ENCODE assay signal across 15 cellular contexts in the genomic region with DNA sequence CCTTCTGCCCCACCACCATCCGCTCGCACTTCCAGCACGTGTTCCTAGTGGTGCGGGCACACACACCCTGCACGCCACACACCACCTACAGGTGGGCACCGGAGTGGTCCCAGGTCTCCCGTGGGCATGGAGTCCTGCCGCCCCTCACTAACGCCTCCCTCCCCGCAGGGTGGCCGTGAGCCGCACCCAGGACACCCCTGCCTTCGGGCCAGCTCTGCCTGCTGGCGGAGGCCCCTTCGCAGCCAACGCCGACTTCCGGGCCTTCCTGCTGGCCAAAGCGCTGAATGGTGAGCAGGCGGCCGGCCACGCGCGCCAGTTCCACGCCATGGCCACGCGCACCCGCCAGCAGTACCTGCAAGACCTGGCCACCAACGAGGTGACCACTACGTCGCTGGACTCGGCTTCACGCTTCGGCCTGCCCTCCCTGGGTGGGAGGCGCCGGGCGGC. TPM values are rescaled to one million over a fixed set of nuclear protein-coding genes. Genes with fewer than 3 reads are reported as not detected.
DNase-seq lines count a peak whose midpoint lies in the region; ATAC-seq, FAIRE-seq and TF ChIP-seq lines count a peak whose summit lies in the region.
"Had no signal": no experiment of that assay in that cellular context is flagged by ENCODE, and none has a peak within 500 bp of the region (broad histone marks: within the 10 kb centered on the region; RNA-seq: fewer than 3 reads in every experiment).

No MANE protein-coding gene starts in this region.

- TF ChIP-seq CTCF in A549 (IDR thresholded peaks at IDR 0.05), result no peak
- no peak for TF ChIP-seq CTCF in HCT116 (IDR thresholded peaks at IDR 0.05 in 2 of 3, conservative IDR thresholded peaks at IDR 0.05 in 1 of 3; ENCODE audit: borderline replicate concordance in 1 of 3, insufficient read depth in 1 of 3, low read depth in 2 of 3, low read length in 2 of 3)
- no peak for TF ChIP-seq CTCF in chondrocyte (IDR thresholded peaks at IDR 0.05)
- TF ChIP-seq CTCF in osteoblast (IDR thresholded peaks at IDR 0.05; ENCODE audit: extremely low read depth, low read depth, low read length), result no peak

- no peaks in the 10 kb centered on the region for H3K9me3 ChIP-seq in A549
- H3K9me3 ChIP-seq in HCT116 (ENCODE audit: control insufficient read depth in 1 of 2, insufficient read depth in 1 of 2, low read depth in 1 of 2, low read length in 2 of 2), result no peaks in the 10 kb centered on the region
- no peaks in the 10 kb centered on the region for H3K9me3 ChIP-seq in osteoblast (ENCODE audit: low read depth, low read length)
- H3K9me3 ChIP-seq in small intestine (ENCODE audit: control insufficient read depth, low read depth), result no peaks in the 10 kb centered on the region

- H3K79me2 ChIP-seq in HCT116 (ENCODE audit: insufficient read depth, low read length) (no peaks in the 10 kb centered on the region; the same call in 1 of the 2 replicates), osteoblast (ENCODE audit: insufficient read depth, low read length) (no peaks in the 10 kb centered on the region)

- CTCF ChIA-PET in A549 (lab: Yijun Ruan, JAX), result interaction anchor here (1.2 to 1.6 kb wide), 3 partner anchors 13 to 106 kb away, joined by 4 to 5 read pairs (median 4); no protein-coding TSS in a partner anchor
- CTCF ChIA-PET in HCT116 (lab: Charles Lee), result interaction anchor here (2.4 kb wide), 1 partner anchor 8 kb away, joined by 11 read pairs; a partner anchor contains a TSS

- ATAC-seq in A549, result no peak
- ATAC-seq in HCT116, result no peak

- 97% methylated on average over 34 of the region's 37 CpGs for WGBS in A549 (ENCODE audit: missing lambda C conversion rate)
- WGBS in small intestine, 3 donors, result 92 to 95% (median 94%) methylated on average over 27 to 37 of the region's 37 CpGs

- no peaks in the 10 kb centered on the region for H3K27me3 Mint-ChIP-seq in chondrocyte (ENCODE audit: low read depth)
- H3K27me3 Mint-ChIP-seq: CD4-positive, alpha-beta memory T cell had no signal

- H3K4me3 Mint-ChIP-seq in chondrocyte (ENCODE audit: unreplicated experiment), result no peak overlapping the region

- RAD21 ChIA-PET in HCT116 (lab: Charles Lee; ENCODE audit: low non-redundant PET in 1 of 2, low total read pairs in 2 of 2, uncharacterized antibody in 2 of 2, unreplicated experiment in 2 of 2), result no interaction called here

- no peaks in the 10 kb centered on the region for H3K9me2 ChIP-seq in HCT116 (ENCODE audit: insufficient read depth)

- H3K4me2 ChIP-seq in A549 (peak overlapping the region; percentile 81; the same call in 2 of the 3 replicates), HCT116 (ENCODE audit: low read length) (no peak overlapping the region), osteoblast (ENCODE audit: insufficient read depth, low read length) (no peak overlapping the region)

- no peaks in the 10 kb centered on the region for H3K9me3 Mint-ChIP-seq in chondrocyte (ENCODE audit: low read depth)
- H3K9me3 Mint-ChIP-seq: CD4-positive, alpha-beta memory T cell had no signal

- DNase-seq in A549 (ENCODE audit: low read depth in 1 of 2, low spot score in 1 of 2) (no peak), HCT116 (ENCODE audit: low read depth, low spot score) (no peak), chondrocyte (ENCODE audit: low spot score) (peak; percentile 92), osteoblast (ENCODE audit: insufficient read length, low spot score, missing footprints) (peak; percentile 74), small intestine (no peak), UCSD-AML1 (lab: John Stamatoyannopoulos, UW; ENCODE audit: unreplicated experiment) (no peak), KG1 (lab: John Stamatoyannopoulos, UW) (no peak)
- DNase-seq: DMS79, MM.1S, NCI-H1092 treated with DMSO at 0.1 percent for 48 hours, NCI-H2081 treated with DMSO at 0.1 percent for 48 hours, NCI-H510A treated with DMSO at 0.1 percent for 48 hours, PC-3 had no signal

- peak overlapping the region in 1 of 2 experiments; percentile 91; a peak in 4 of 6 replicates for H3K27ac ChIP-seq in A549
- peak overlapping the region; percentile 88; the same call in 1 of the 2 replicates for H3K27ac ChIP-seq in HCT116 (ENCODE audit: low read depth, low read length)
- no peak overlapping the region for H3K27ac ChIP-seq in osteoblast (ENCODE audit: low read depth, low read length)
- H3K27ac ChIP-seq in small intestine (ENCODE audit: low read depth in 1 of 2, low read length in 1 of 2), result no peak overlapping the region

- TF ChIP-seq RAD21 in A549 (conservative IDR thresholded peaks at IDR 0.05 in 1 of 2, IDR thresholded peaks at IDR 0.05 in 1 of 2) (no peak), HCT116 (IDR thresholded peaks at IDR 0.05; ENCODE audit: low read depth) (no peak)

- no peaks in the 10 kb centered on the region for H3K36me3 Mint-ChIP-seq in chondrocyte (ENCODE audit: low read depth)

- TF ChIP-seq POLR2A in A549 (IDR thresholded peaks at IDR 0.05; ENCODE audit: low read length) (no peak), HCT116 (IDR thresholded peaks at IDR 0.05; ENCODE audit: borderline replicate concordance, extremely low read depth, insufficient read depth, insufficient read length) (no peak)

- H3K4me1 ChIP-seq in A549 (peaks cover 16% of the 10 kb centered on the region; the same call in 2 of the 3 replicates), HCT116 (ENCODE audit: control insufficient read depth in 1 of 2, insufficient read depth in 2 of 2, low read length in 2 of 2) (peaks cover 46 to 81% of the 10 kb centered on the region in 2 experiments), osteoblast (ENCODE audit: insufficient read depth, low read length) (peaks cover 7% of the 10 kb centered on the region), small intestine (ENCODE audit: control insufficient read depth in 2 of 2, insufficient read depth in 1 of 2, low read depth in 1 of 2, low read length in 1 of 2) (peaks cover 0 to 2% of the 10 kb centered on the region in 2 donors)

- no peak overlapping the region; the same call in 2 of the 3 replicates for H3K4me3 ChIP-seq in A549
- no peak overlapping the region for H3K4me3 ChIP-seq in HCT116 (replicated peaks in 1 of 2; ENCODE audit: low read depth in 1 of 2, low read length in 2 of 2)
- no peak overlapping the region for H3K4me3 ChIP-seq in osteoblast (ENCODE audit: insufficient read depth, low read length)
- H3K4me3 ChIP-seq in small intestine (ENCODE audit: low read depth in 1 of 2, low read length in 2 of 2), result no peak overlapping the region

- H4K20me1 ChIP-seq in HCT116 (ENCODE audit: insufficient read depth) (no peaks in the 10 kb centered on the region), osteoblast (ENCODE audit: insufficient read depth, low read length) (no peaks in the 10 kb centered on the region)

- H3K4me1 Mint-ChIP-seq in chondrocyte (ENCODE audit: low read depth), result peaks cover 18% of the 10 kb centered on the region

- H3K9ac ChIP-seq in HCT116 (ENCODE audit: low read length), result no peak overlapping the region

- H3K36me3 ChIP-seq in HCT116 (ENCODE audit: control insufficient read depth in 1 of 2, insufficient read depth in 2 of 2, low read length in 2 of 2) (peaks cover 0 to 17% of the 10 kb centered on the region in 2 experiments; a peak in 1 of 4 replicates), osteoblast (ENCODE audit: insufficient read depth, low read length) (peaks cover 16% of the 10 kb centered on the region), small intestine (ENCODE audit: control insufficient read depth in 2 of 2, insufficient read depth in 2 of 2, low read length in 2 of 2) (peaks cover 0 to 7% of the 10 kb centered on the region in 2 donors)

- BruUV-seq in HCT116 (replicated peaks; lab: Mats Ljungman, UMichigan), result no TSS peak

- H3K27me3 ChIP-seq in HCT116 (ENCODE audit: insufficient read depth, low read length), result no peaks in the 10 kb centered on the region
- no peaks in the 10 kb centered on the region for H3K27me3 ChIP-seq in osteoblast (ENCODE audit: insufficient read depth, low read length)
- H3K27me3 ChIP-seq in small intestine (ENCODE audit: control insufficient read depth in 2 of 2, insufficient read depth in 2 of 2, low read length in 2 of 2), result no peaks in the 10 kb centered on the region

- TF ChIP-seq EP300 in A549 (IDR thresholded peaks at IDR 0.05), result no peak

- H3K27ac Mint-ChIP-seq in chondrocyte (ENCODE audit: unreplicated experiment), result no peak overlapping the region

- intact Hi-C loops in HCT116 (cut with micrococcal nuclease), result no loop called here

- FAIRE-seq in A549 (lab: Jason Lieb, UNC), result no peak
- FAIRE-seq in small intestine (lab: Jason Lieb, UNC), result no peak

- H2AFZ ChIP-seq in HCT116 (ENCODE audit: low read depth, low read length, poor library complexity, severe bottlenecking) (no peak overlapping the region), osteoblast (ENCODE audit: low read length) (no peak overlapping the region)

- POLR2A ChIA-PET in A549 (lab: Yijun Ruan, JAX) (no interaction called here), HCT116 (lab: Charles Lee) (interaction anchor here (2.1 kb wide), 1 partner anchor 8 kb away, joined by 9 read pairs; a partner anchor contains a TSS)

RNA-seq across cellular contexts. Expression of a gene that starts 8.4 kb away (rescaled TPM):
- polyA plus RNA-seq in A549 (2011; rRNA removed) (9.9 and 10.4 TPM in 2 replicates), A549 (2017; fragmentation: RNase III; extraction: RNeasy Plus Mini Kit Qiagen cat#74134 plus additional on column Dnase treatment) (16.9 to 21.3 TPM (median 17.4 TPM) in 3 replicates), small intestine (10 to 100 TPM; 21.7 to 45.2 (median 41.1) TPM)
- 20.3 and 32.5 TPM in 2 replicates for polyA plus RNA-seq in A549 (2012; cell fraction: cytosol; rRNA removed)
- 27.9 and 48.3 TPM in 2 replicates for polyA plus RNA-seq in A549 (2012; cell fraction: nucleus; rRNA removed)
- polyA minus RNA-seq in A549 (2011; rRNA and poly(A)+ RNA removed), result 9.6 and 15.2 TPM in 2 replicates
- total RNA-seq in HCT116 (2021; ENCODE audit: unreplicated experiment) (105 TPM), chondrocyte (22.7 to 33.3 TPM (median 27.4 TPM) in 3 replicates), osteoblast (12.7 and 15.2 TPM in 2 replicates)
- polyA plus RNA-seq in HCT116 (2012), result 88.0 and 91.4 TPM in 2 replicates

RNA-seq across cellular contexts. Expression of a gene that starts 16.4 kb away (rescaled TPM):
- polyA plus RNA-seq in A549 (2011; rRNA removed) (28.9 and 31.8 TPM in 2 replicates), A549 (2017; fragmentation: RNase III; extraction: RNeasy Plus Mini Kit Qiagen cat#74134 plus additional on column Dnase treatment) (50.7 to 55.8 TPM (median 55.1 TPM) in 3 replicates), small intestine (10 to 100 TPM; 32.2 to 40.5 (median 33.0) TPM)
- 52.5 and 61.2 TPM in 2 replicates for polyA plus RNA-seq in A549 (2012; cell fraction: cytosol; rRNA removed)
- polyA plus RNA-seq in A549 (2012; cell fraction: nucleus; rRNA removed), result 90.0 and 117 TPM in 2 replicates
- 44.1 and 63.9 TPM in 2 replicates for polyA minus RNA-seq in A549 (2011; rRNA and poly(A)+ RNA removed)
- total RNA-seq in HCT116 (2021; ENCODE audit: unreplicated experiment) (78.5 TPM), chondrocyte (65.3 to 73.6 TPM (median 72.7 TPM) in 3 replicates), osteoblast (29.2 and 31.8 TPM in 2 replicates)
- polyA plus RNA-seq in HCT116 (2012), result 95.2 and 115 TPM in 2 replicates

RNA-seq across cellular contexts. Expression of a gene that starts 30.7 kb away (rescaled TPM):
- polyA plus RNA-seq in A549 (2011; rRNA removed) (14.2 and 17.2 TPM in 2 replicates), A549 (2017; fragmentation: RNase III; extraction: RNeasy Plus Mini Kit Qiagen cat#74134 plus additional on column Dnase treatment) (26.6 to 30.8 TPM (median 29.7 TPM) in 3 replicates), small intestine (10 to 100 TPM; 12.7 to 25.7 (median 18.6) TPM)
- polyA plus RNA-seq in A549 (2012; cell fraction: cytosol; rRNA removed), result 37.5 and 49.6 TPM in 2 replicates
- 142 and 197 TPM in 2 replicates for polyA plus RNA-seq in A549 (2012; cell fraction: nucleus; rRNA removed)
- polyA minus RNA-seq in A549 (2011; rRNA and poly(A)+ RNA removed), result 22.9 and 35.0 TPM in 2 replicates
- total RNA-seq in HCT116 (2021; ENCODE audit: unreplicated experiment) (50.4 TPM), chondrocyte (32.6 to 57.7 TPM (median 36.3 TPM) in 3 replicates), osteoblast (26.5 and 27.9 TPM in 2 replicates)
- polyA plus RNA-seq in HCT116 (2012), result 32.6 and 43.2 TPM in 2 replicates

RNA-seq across cellular contexts. Expression of a gene that starts 32.3 kb away (rescaled TPM):
- 16.7 and 18.1 TPM in 2 replicates for polyA plus RNA-seq in A549 (2011; rRNA removed)
- polyA plus RNA-seq in A549 (2012; cell fraction: cytosol; rRNA removed), result 30.6 and 42.9 TPM in 2 replicates
- 47.1 and 61.0 TPM in 2 replicates for polyA plus RNA-seq in A549 (2012; cell fraction: nucleus; rRNA removed)
- polyA plus RNA-seq in A549 (2017; fragmentation: RNase III; extraction: RNeasy Plus Mini Kit Qiagen cat#74134 plus additional on column Dnase treatment), result 30.9 to 34.9 TPM (median 34.5 TPM) in 3 replicates
- polyA minus RNA-seq in A549 (2011; rRNA and poly(A)+ RNA removed), result 35.2 and 53.1 TPM in 2 replicates
- 59.8 TPM for total RNA-seq in HCT116 (2021; ENCODE audit: unreplicated experiment)
- 38.4 and 39.6 TPM in 2 replicates for polyA plus RNA-seq in HCT116 (2012)
- 30.2 to 34.6 TPM (median 31.6 TPM) in 3 replicates for total RNA-seq in chondrocyte
- total RNA-seq in osteoblast, result 19.4 and 21.4 TPM in 2 replicates
- 100 to 1,000 TPM in 2 of 3 donors, 10 to 100 TPM in 1; 66.4 to 180 (median 175) TPM for polyA plus RNA-seq in small intestine

RNA-seq across cellular contexts. Expression of a gene that starts 50.7 kb away (rescaled TPM):
- 0.11 and 0.13 TPM in 2 replicates for polyA plus RNA-seq in A549 (2011; rRNA removed)
- polyA plus RNA-seq in A549 (2012; cell fraction: cytosol; rRNA removed), result 0.61 and 0.74 TPM in 2 replicates
- polyA plus RNA-seq in A549 (2012; cell fraction: nucleus; rRNA removed), result 2.0 and 2.8 TPM in 2 replicates
- 0.49 to 0.50 TPM (median 0.50 TPM) in 3 replicates for polyA plus RNA-seq in A549 (2017; fragmentation: RNase III; extraction: RNeasy Plus Mini Kit Qiagen cat#74134 plus additional on column Dnase treatment)
- 0.17 TPM in 1 of 2 replicates, not detected in the other for polyA minus RNA-seq in A549 (2011; rRNA and poly(A)+ RNA removed)
- total RNA-seq in HCT116 (2021; ENCODE audit: unreplicated experiment), result 0.61 TPM
- polyA plus RNA-seq in HCT116 (2012), result 0.66 and 0.91 TPM in 2 replicates
- 0.22 to 0.44 TPM in 2 of 3 replicates, not detected in the other for total RNA-seq in chondrocyte
- 0.29 TPM in 1 of 2 replicates, not detected in the other for total RNA-seq in osteoblast
- polyA plus RNA-seq in small intestine, result 10 to 100 TPM in 1 of 3 donors, under 1 TPM in 1, not detected in 1; 0.84 to 31.1 TPM
- total RNA-seq: SK-MEL-5 had no signal

Comparison
In these comparisons a context has a peak if more than half of its experiments do, and no peak if none do; other contexts are left out.
1. DNase-seq: peak in chondrocyte (single experiment) and osteoblast (single experiment); none in A549 (0 of 2), HCT116 (single experiment), small intestine (single experiment), UCSD-AML1 (single experiment) and KG1 (single experiment).